Comparison of ENCODE assay signal across 21 cellular contexts in genomic region chr19:2012941-2013682, GRCh38. TPM values are rescaled to one million over a fixed set of nuclear protein-coding genes. Genes with fewer than 3 reads are reported as not detected.
DNase-seq lines count a peak whose midpoint lies in the region; ATAC-seq and TF ChIP-seq lines count a peak whose summit lies in the region.
"Had no signal": no experiment of that assay in that cellular context is flagged by ENCODE, and none has a peak within 500 bp of the region (broad histone marks: within the 10 kb centered on the region; RNA-seq: fewer than 3 reads in every experiment).

No MANE protein-coding gene starts in this region.

- ATAC-seq in activated naive CD8-positive, alpha-beta T cell treated with anti-CD3 and anti-CD28 coated beads, Interleukin-2, amount 50 U/mL, for 24 hours, result no peak
- no peak for ATAC-seq in stimulated activated naive B cell treated with anti-CD40 and anti-IgM and Interleukin-4, amounts not matched to agents 10 μg/mL and 1 μg/mL and 100 μg/mL, for 72 hours (replicated peaks)
- no peak for ATAC-seq in HG03025 (IDR thresholded peaks at IDR 0.05; ENCODE audit: low FRiP score, unreplicated experiment)
- ATAC-seq: HCT116 had no signal

- H3K27me3 Mint-ChIP-seq in activated naive CD8-positive, alpha-beta T cell treated with anti-CD3 and anti-CD28 coated beads for 36 hours, result no peaks in the 10 kb centered on the region
- no peaks in the 10 kb centered on the region for H3K27me3 Mint-ChIP-seq in activated naive CD8-positive, alpha-beta T cell treated with anti-CD3 and anti-CD28 coated beads, Interleukin-2, amount 50 U/mL, for 24 hours
- H3K27me3 Mint-ChIP-seq in immature natural killer cell (ENCODE audit: low read depth in 3 of 3), result no peaks in the 10 kb centered on the region
- H3K27me3 Mint-ChIP-seq in stimulated activated naive B cell treated with anti-CD40 and anti-IgM and Interleukin-4, amounts not matched to agents 10 μg/mL and 1 μg/mL and 100 μg/mL, for 72 hours, result no peaks in the 10 kb centered on the region
- H3K27me3 Mint-ChIP-seq in activated naive CD4-positive, alpha-beta T cell treated with anti-CD3 and anti-CD28 coated beads for 36 hours (ENCODE audit: low read depth), result no peaks in the 10 kb centered on the region

- TF ChIP-seq CTCF in RWPE1 (conservative IDR thresholded peaks at IDR 0.05; ENCODE audit: low read depth), result no peak

- POLR2A ChIA-PET in RWPE1 (lab: Yijun Ruan, JAX; ENCODE audit: low non-redundant PET), result no interaction called here

- DNase-seq in activated naive CD8-positive, alpha-beta T cell treated with anti-CD3 and anti-CD28 coated beads for 36 hours, result no peak
- no peak for DNase-seq in activated naive CD8-positive, alpha-beta T cell treated with anti-CD3 and anti-CD28 coated beads, Interleukin-2, amount 50 U/mL, for 24 hours
- DNase-seq in RWPE1 (ENCODE audit: low spot score) (no peak), immature natural killer cell (no peak), iPS-NIHi7 (ENCODE audit: extremely low spot score) (no peak)
- no peak for DNase-seq in stimulated activated naive B cell treated with anti-CD40 and anti-IgM and Interleukin-4, amounts not matched to agents 10 μg/mL and 1 μg/mL and 100 μg/mL, for 72 hours
- no peak for DNase-seq in activated naive CD4-positive, alpha-beta T cell treated with anti-CD3 and anti-CD28 coated beads for 36 hours
- DNase-seq: activated CD4-positive, alpha-beta T cell treated with anti-CD3 and anti-CD28 coated beads for 1 hour; activated T-cell treated with anti-CD3 and anti-CD28 coated beads, Interleukin-2, amount 50 U/mL, for 1 hour; amygdala; colonic mucosa; DMS79 treated with DMSO at 0.1 percent for 48 hours; Kasumi-1; NCI-H146; NCI-H345; OCI-M1; stimulated activated CD4-positive, alpha-beta T cell treated with anti-CD3 and anti-CD28 coated beads, Interleukin-4, amount 100 ng/mL, for 24 hours; uterus had no signal

- H3K27ac Mint-ChIP-seq in activated naive CD8-positive, alpha-beta T cell treated with anti-CD3 and anti-CD28 coated beads for 36 hours, result peak overlapping the region; percentile 34
- no peak overlapping the region for H3K27ac Mint-ChIP-seq in activated naive CD8-positive, alpha-beta T cell treated with anti-CD3 and anti-CD28 coated beads, Interleukin-2, amount 50 U/mL, for 24 hours
- H3K27ac Mint-ChIP-seq in immature natural killer cell, result peak overlapping the region in 2 of 6 donors; percentile 19 to 26
- H3K27ac Mint-ChIP-seq in stimulated activated naive B cell treated with anti-CD40 and anti-IgM and Interleukin-4, amounts not matched to agents 10 μg/mL and 1 μg/mL and 100 μg/mL, for 72 hours, result peak overlapping the region; percentile 42
- H3K27ac Mint-ChIP-seq in activated naive CD4-positive, alpha-beta T cell treated with anti-CD3 and anti-CD28 coated beads for 36 hours, result no peak overlapping the region

- CTCF ChIA-PET in RWPE1 (lab: Yijun Ruan, JAX), result interaction anchor here (0.6 kb wide), 1 partner anchor 70 kb away, joined by 3 read pairs; no protein-coding TSS in a partner anchor
- CTCF ChIA-PET in activated naive CD4-positive, alpha-beta T cell treated with anti-CD3 and anti-CD28 coated beads for 36 hours (lab: Charles Lee), result no interaction called here

- H3K4me3 Mint-ChIP-seq in activated naive CD8-positive, alpha-beta T cell treated with anti-CD3 and anti-CD28 coated beads for 36 hours, result no peak overlapping the region
- no peak overlapping the region for H3K4me3 Mint-ChIP-seq in activated naive CD8-positive, alpha-beta T cell treated with anti-CD3 and anti-CD28 coated beads, Interleukin-2, amount 50 U/mL, for 24 hours
- H3K4me3 Mint-ChIP-seq in immature natural killer cell, result peak overlapping the region in 4 of 5 donors; percentile 41 to 57 (median 52)
- peak overlapping the region; percentile 44 to 79 for H3K4me3 Mint-ChIP-seq in stimulated activated naive B cell treated with anti-CD40 and anti-IgM and Interleukin-4, amounts not matched to agents 10 μg/mL and 1 μg/mL and 100 μg/mL, for 72 hours
- no peak overlapping the region for H3K4me3 Mint-ChIP-seq in activated naive CD4-positive, alpha-beta T cell treated with anti-CD3 and anti-CD28 coated beads for 36 hours

- peaks cover 9% of the 10 kb centered on the region for H3K36me3 Mint-ChIP-seq in activated naive CD8-positive, alpha-beta T cell treated with anti-CD3 and anti-CD28 coated beads for 36 hours
- H3K36me3 Mint-ChIP-seq in activated naive CD8-positive, alpha-beta T cell treated with anti-CD3 and anti-CD28 coated beads, Interleukin-2, amount 50 U/mL, for 24 hours (ENCODE audit: low read depth), result no peaks in the 10 kb centered on the region
- H3K36me3 Mint-ChIP-seq in immature natural killer cell, result no peaks in the 10 kb centered on the region
- H3K36me3 Mint-ChIP-seq in stimulated activated naive B cell treated with anti-CD40 and anti-IgM and Interleukin-4, amounts not matched to agents 10 μg/mL and 1 μg/mL and 100 μg/mL, for 72 hours, result peaks cover 29 to 35% of the 10 kb centered on the region in 2 donors
- H3K36me3 Mint-ChIP-seq in activated naive CD4-positive, alpha-beta T cell treated with anti-CD3 and anti-CD28 coated beads for 36 hours (ENCODE audit: low read depth), result peaks cover 6% of the 10 kb centered on the region

- no peaks in the 10 kb centered on the region for H3K9me3 Mint-ChIP-seq in activated naive CD8-positive, alpha-beta T cell treated with anti-CD3 and anti-CD28 coated beads for 36 hours
- H3K9me3 Mint-ChIP-seq in activated naive CD8-positive, alpha-beta T cell treated with anti-CD3 and anti-CD28 coated beads, Interleukin-2, amount 50 U/mL, for 24 hours, result no peaks in the 10 kb centered on the region
- H3K9me3 Mint-ChIP-seq in immature natural killer cell, result no peaks in the 10 kb centered on the region
- H3K9me3 Mint-ChIP-seq in stimulated activated naive B cell treated with anti-CD40 and anti-IgM and Interleukin-4, amounts not matched to agents 10 μg/mL and 1 μg/mL and 100 μg/mL, for 72 hours, result peaks cover 0 to 2% of the 10 kb centered on the region in 2 donors
- peaks cover 3% of the 10 kb centered on the region for H3K9me3 Mint-ChIP-seq in activated naive CD4-positive, alpha-beta T cell treated with anti-CD3 and anti-CD28 coated beads for 36 hours

- peaks cover 9% of the 10 kb centered on the region for H3K4me1 Mint-ChIP-seq in activated naive CD8-positive, alpha-beta T cell treated with anti-CD3 and anti-CD28 coated beads for 36 hours
- H3K4me1 Mint-ChIP-seq in activated naive CD8-positive, alpha-beta T cell treated with anti-CD3 and anti-CD28 coated beads, Interleukin-2, amount 50 U/mL, for 24 hours, result peaks cover 8% of the 10 kb centered on the region
- peaks cover 15 to 17% of the 10 kb centered on the region in 2 donors for H3K4me1 Mint-ChIP-seq in immature natural killer cell
- peaks cover 34 to 75% of the 10 kb centered on the region in 2 donors for H3K4me1 Mint-ChIP-seq in stimulated activated naive B cell treated with anti-CD40 and anti-IgM and Interleukin-4, amounts not matched to agents 10 μg/mL and 1 μg/mL and 100 μg/mL, for 72 hours
- peaks cover 12% of the 10 kb centered on the region for H3K4me1 Mint-ChIP-seq in activated naive CD4-positive, alpha-beta T cell treated with anti-CD3 and anti-CD28 coated beads for 36 hours (ENCODE audit: low read depth)

- peak overlapping the region; percentile 36 for H3K27ac ChIP-seq in RWPE1
- H3K27ac ChIP-seq: colonic mucosa, hepatocyte, uterus had no signal

- intact Hi-C loops in activated naive CD4-positive, alpha-beta T cell treated with anti-CD3 and anti-CD28 coated beads for 36 hours (cut with micrococcal nuclease), result loop anchor here (10.0 kb wide), 1 partner anchor 222 kb away; the partner anchor contains the start of genes PLEKHJ1 and SF3A2

RNA-seq across cellular contexts. Expression of gene BTBD2, which starts 2.4 kb away (rescaled TPM):
- total RNA-seq in activated naive CD8-positive, alpha-beta T cell treated with anti-CD3 and anti-CD28 coated beads for 36 hours, result 10 to 100 TPM; 22.1 to 26.2 TPM
- polyA plus RNA-seq in immature natural killer cell, result 1 to 10 TPM; 2.6 to 4.4 (median 3.6) TPM
- 10 to 100 TPM; 37.0 to 49.0 TPM for total RNA-seq in activated naive CD4-positive, alpha-beta T cell treated with anti-CD3 and anti-CD28 coated beads for 36 hours

RNA-seq across cellular contexts. Expression of gene MKNK2, which starts 37.9 kb away (rescaled TPM):
- total RNA-seq in activated naive CD8-positive, alpha-beta T cell treated with anti-CD3 and anti-CD28 coated beads for 36 hours, result 100 to 1,000 TPM; 230 to 232 TPM
- 10 to 100 TPM; 22.7 to 39.2 (median 23.9) TPM for polyA plus RNA-seq in immature natural killer cell
- total RNA-seq in activated naive CD4-positive, alpha-beta T cell treated with anti-CD3 and anti-CD28 coated beads for 36 hours, result 100 to 1,000 TPM; 155 to 157 TPM

Comparison
In these comparisons a context has a peak if more than half of its experiments do, and no peak if none do; other contexts are left out.
1. H3K27ac Mint-ChIP-seq: peak in activated naive CD8-positive, alpha-beta T cell treated with anti-CD3 and anti-CD28 coated beads for 36 hours (single experiment) and stimulated activated naive B cell treated with anti-CD40 and anti-IgM and Interleukin-4, amounts not matched to agents 10 μg/mL and 1 μg/mL and 100 μg/mL, for 72 hours (single experiment); none in activated naive CD8-positive, alpha-beta T cell treated with anti-CD3 and anti-CD28 coated beads, Interleukin-2, amount 50 U/mL, for 24 hours (single experiment) and activated naive CD4-positive, alpha-beta T cell treated with anti-CD3 and anti-CD28 coated beads for 36 hours (single experiment).
2. H3K4me3 Mint-ChIP-seq: peak in immature natural killer cell (4 of 5) and stimulated activated naive B cell treated with anti-CD40 and anti-IgM and Interleukin-4, amounts not matched to agents 10 μg/mL and 1 μg/mL and 100 μg/mL, for 72 hours (2 of 2); none in activated naive CD8-positive, alpha-beta T cell treated with anti-CD3 and anti-CD28 coated beads for 36 hours (single experiment), activated naive CD8-positive, alpha-beta T cell treated with anti-CD3 and anti-CD28 coated beads, Interleukin-2, amount 50 U/mL, for 24 hours (single experiment) and activated naive CD4-positive, alpha-beta T cell treated with anti-CD3 and anti-CD28 coated beads for 36 hours (single experiment).